Comparison of ENCODE assay signal across 19 cellular contexts in genomic region chr20:46346770-46347169, GRCh38. TPM values are rescaled to one million over a fixed set of nuclear protein-coding genes. Genes with fewer than 3 reads are reported as not detected.
DNase-seq lines count a peak whose midpoint lies in the region; ATAC-seq, FAIRE-seq and TF ChIP-seq lines count a peak whose summit lies in the region.
"Had no signal": no experiment of that assay in that cellular context is flagged by ENCODE, and none has a peak within 500 bp of the region (broad histone marks: within the 10 kb centered on the region; RNA-seq: fewer than 3 reads in every experiment).

No MANE protein-coding gene starts in this region.

- TF ChIP-seq RAD21 in H1 (IDR thresholded peaks at IDR 0.05 in 1 of 2, conservative IDR thresholded peaks at IDR 0.05 in 1 of 2; ENCODE audit: low read depth in 2 of 2, low read length in 2 of 2): no peak

- H4K20me1 ChIP-seq in H1 (replicated peaks in 1 of 2; ENCODE audit: control insufficient read depth in 1 of 2, insufficient read depth in 2 of 2, low read length in 2 of 2) (peaks cover 7% of the 10 kb centered on the region in 2 experiments), GM23338 (replicated peaks; ENCODE audit: insufficient read depth) (no peaks in the 10 kb centered on the region; the same call in 1 of the 2 replicates)

- TSS peak; percentile 53 for BruUV-seq in Panc1 (replicated peaks; lab: Mats Ljungman, UMichigan)

- peak overlapping the region; percentile 42 for H3K27ac Mint-ChIP-seq in CD4-positive, alpha-beta T cell
- no peak overlapping the region for H3K27ac Mint-ChIP-seq in GM23338
- H3K27ac Mint-ChIP-seq in type B pancreatic cell: no peak overlapping the region
- H3K27ac Mint-ChIP-seq: CD14-positive monocyte had no signal

- H2AFZ ChIP-seq in H1 (ENCODE audit: low read length) (no peak overlapping the region), GM23338 (no peak overlapping the region)

- no peaks in the 10 kb centered on the region for H3K36me3 ChIP-seq in BE2C
- H3K36me3 ChIP-seq in Panc1 (ENCODE audit: control insufficient read depth, insufficient read depth, low read length): no peaks in the 10 kb centered on the region
- 0 out of 8 replicates have a peak, but pooled peaks cover 0 to under 1% (median 0%) of the 10 kb centered on the region in 4 experiments for H3K36me3 ChIP-seq in H1 (ENCODE audit: control insufficient read depth in 2 of 4, insufficient read depth in 4 of 4, low read length in 3 of 4)
- no peaks in the 10 kb centered on the region for H3K36me3 ChIP-seq in GM23338 (ENCODE audit: insufficient read depth)

- H3K4me1 ChIP-seq in BE2C: peaks cover 27% of the 10 kb centered on the region
- H3K4me1 ChIP-seq in Panc1 (ENCODE audit: control insufficient read depth, insufficient read depth, low read length): no peaks in the 10 kb centered on the region; the same call in 1 of the 2 replicates
- H3K4me1 ChIP-seq in H1 (replicated peaks in 1 of 4; ENCODE audit: control insufficient read depth in 3 of 4, insufficient read depth in 4 of 4, low read length in 3 of 4): peaks cover 0 to 28% (median 19%) of the 10 kb centered on the region in 4 experiments; a peak in 6 of 7 replicates
- H3K4me1 ChIP-seq in GM23338 (ENCODE audit: insufficient read depth): peaks cover 17% of the 10 kb centered on the region

- no peaks in the 10 kb centered on the region for H3K79me1 ChIP-seq in H1 (ENCODE audit: low read depth, low read length)

- no peak overlapping the region for H3K9ac ChIP-seq in H1 (replicated peaks in 1 of 4; ENCODE audit: extremely low read depth in 1 of 4, low read depth in 3 of 4, low read length in 3 of 4)

- H3K4me3 ChIP-seq in BE2C (ENCODE audit: low read depth, low read length): no peak overlapping the region
- H3K4me3 ChIP-seq in Panc1 (ENCODE audit: low read depth in 2 of 2, low read length in 2 of 2): no peak overlapping the region
- H3K4me3 ChIP-seq in H1 (ENCODE audit: extremely low read depth in 1 of 4, insufficient read depth in 2 of 4, low read depth in 3 of 4, low read length in 4 of 4): no peak overlapping the region
- no peak overlapping the region for H3K4me3 ChIP-seq in GM23338
- H3K4me3 ChIP-seq: A549 had no signal

- no peak overlapping the region for H4K91ac ChIP-seq in H1 (replicated peaks; ENCODE audit: insufficient read length, low read length)

- peaks cover 34% of the 10 kb centered on the region for H3K36me3 Mint-ChIP-seq in CD4-positive, alpha-beta T cell (ENCODE audit: low read depth)
- H3K36me3 Mint-ChIP-seq in GM23338 (ENCODE audit: low read depth): peaks cover 13% of the 10 kb centered on the region
- H3K36me3 Mint-ChIP-seq in type B pancreatic cell: peaks cover 3% of the 10 kb centered on the region

- no peak overlapping the region for H3K4me3 Mint-ChIP-seq in CD4-positive, alpha-beta T cell
- H3K4me3 Mint-ChIP-seq in GM23338 (no peak overlapping the region), type B pancreatic cell (no peak overlapping the region)
- H3K4me3 Mint-ChIP-seq: CD14-positive monocyte had no signal

- CTCF ChIA-PET in CD4-positive, alpha-beta T cell (lab: Charles Lee): no interaction called here
- CTCF ChIA-PET in Panc1 (lab: Charles Lee): interaction anchor here (0.7 kb wide), 1 partner anchor 215 kb away, joined by 7 read pairs; no protein-coding TSS in a partner anchor
- CTCF ChIA-PET in H1 (lab: Charles Lee; ENCODE audit: partially characterized antibody): interaction anchor here (0.5 to 10.9 kb wide), 11 partner anchors 14 to 219 kb away, joined by 3 to 214 read pairs (median 3); partner anchors contain the start of gene CDH22

- TF ChIP-seq CTCF in BE2C (IDR thresholded peaks at IDR 0.05; ENCODE audit: low read depth, low read length): no peak
- TF ChIP-seq CTCF in CD4-positive, alpha-beta T cell (IDR thresholded peaks at IDR 0.05): no peak
- no peak for TF ChIP-seq CTCF in Panc1 (IDR thresholded peaks at IDR 0.05)
- no peak for TF ChIP-seq CTCF in H1 (IDR thresholded peaks at IDR 0.05; ENCODE audit: control extremely low read depth in 1 of 3, insufficient read depth in 1 of 3, low read depth in 1 of 3, low read length in 3 of 3)
- no peak for TF ChIP-seq CTCF in GM23338 (conservative IDR thresholded peaks at IDR 0.05; ENCODE audit: low read depth in 2 of 2)
- no peak for TF ChIP-seq CTCF in type B pancreatic cell (conservative IDR thresholded peaks at IDR 0.05)

- H2BK5ac ChIP-seq in H1 (ENCODE audit: low read depth, low read length): no peak overlapping the region

- no peaks in the 10 kb centered on the region for H3K79me2 ChIP-seq in H1 (ENCODE audit: control insufficient read depth in 1 of 2, insufficient read depth in 2 of 2, low read length in 2 of 2)
- H3K79me2 ChIP-seq in GM23338 (replicated peaks; ENCODE audit: insufficient read depth): no peaks in the 10 kb centered on the region

- no peak overlapping the region for H2BK15ac ChIP-seq in H1 (ENCODE audit: low read length)

- H3K4me2 ChIP-seq in H1 (ENCODE audit: insufficient read depth in 1 of 2, low read depth in 2 of 2, low read length in 2 of 2): no peak overlapping the region
- H3K4me2 ChIP-seq in GM23338: no peak overlapping the region
- H3K4me2 ChIP-seq: A549 had no signal

- H3K23ac ChIP-seq in H1 (ENCODE audit: insufficient read length): no peak overlapping the region

- DNase-seq in BE2C (peak; percentile 52), Panc1 (ENCODE audit: low read depth, low spot score) (no peak), H1 (ENCODE audit: low read depth in 1 of 2, low spot score in 2 of 2) (no peak), GM23338 (ENCODE audit: low spot score) (no peak), type B pancreatic cell (ENCODE audit: extremely low spot score, unreplicated experiment) (no peak), T-helper 1 cell (no peak)
- no peak for DNase-seq in CD4-positive, alpha-beta T cell
- DNase-seq: DMS79, Karpas-422 had no signal

- peak overlapping the region; percentile 68; the same call in 1 of the 2 replicates for H2BK12ac ChIP-seq in H1 (ENCODE audit: low read depth, low read length)

- in situ Hi-C loops in Panc1 (cut with HindIII; ENCODE audit: low pct_unique_long_range_greater_than_20kb, low sequenced_read_pairs): no loop called here

- no peak overlapping the region for H2AK5ac ChIP-seq in H1 (ENCODE audit: low read depth, low read length)

- H4K5ac ChIP-seq in H1 (ENCODE audit: insufficient read length, low read depth, low read length): no peak overlapping the region

- no peak overlapping the region for H4K8ac ChIP-seq in H1 (ENCODE audit: extremely low read depth, insufficient read depth, low read length)

- H3K9me3 Mint-ChIP-seq in CD4-positive, alpha-beta T cell: no peaks in the 10 kb centered on the region
- H3K9me3 Mint-ChIP-seq in GM23338 (no peaks in the 10 kb centered on the region), type B pancreatic cell (no peaks in the 10 kb centered on the region)

- no peak overlapping the region for H3K18ac ChIP-seq in H1 (ENCODE audit: extremely low read depth, low read length)

- TF ChIP-seq EP300 in H1 (IDR thresholded peaks at IDR 0.05; ENCODE audit: borderline replicate concordance in 1 of 2, low read depth in 2 of 2, low read length in 2 of 2): no peak

- H3K4ac ChIP-seq in H1 (replicated peaks; ENCODE audit: insufficient read length, low read depth, low read length): no peak overlapping the region

- H3K27ac ChIP-seq in CD4-positive, alpha-beta T cell (ENCODE audit: low read depth, low read length): no peak overlapping the region
- H3K27ac ChIP-seq in Panc1 (ENCODE audit: low read length) (no peak overlapping the region), H1 (ENCODE audit: low read depth, low read length) (no peak overlapping the region), GM23338 (ENCODE audit: low read depth) (no peak overlapping the region)
- H3K27ac ChIP-seq: A549 had no signal

- 89% methylated on average over 8 of the region's 8 CpGs; no CpG with 5 or more reads in 1 of the 2 experiments for WGBS in H1 (ENCODE audit: extremely low coverage in 1 of 2, insufficient coverage in 1 of 2, insufficient read length in 1 of 2, insufficient replicate concordance in 2 of 2, low coverage in 1 of 2, low lambda C conversion rate in 2 of 2, missing lambda C conversion rate in 1 of 2), 2 experiments

- H3K56ac ChIP-seq in H1 (replicated peaks; ENCODE audit: insufficient read length, low read depth, low read length): no peak overlapping the region

- peaks cover 4% of the 10 kb centered on the region; the same call in 1 of the 2 replicates for H3K23me2 ChIP-seq in H1 (ENCODE audit: low read depth, low read length)

- H2BK20ac ChIP-seq in H1 (ENCODE audit: low read length): no peak overlapping the region

- intact Hi-C loops in CD4-positive, alpha-beta T cell (cut with DNase I, micrococcal nuclease): loop anchor here in 1 of 2 experiments (5.0 kb wide), 2 partner anchors 39 to 324 kb away; partner anchors contain the start of gene CDH22
- intact Hi-C loops in Panc1 (cut with micrococcal nuclease; ENCODE audit: unreplicated experiment): no loop called here

- peaks cover 30% of the 10 kb centered on the region for H3K4me1 Mint-ChIP-seq in CD4-positive, alpha-beta T cell (ENCODE audit: low read depth)
- peaks cover 53% of the 10 kb centered on the region for H3K4me1 Mint-ChIP-seq in GM23338
- H3K4me1 Mint-ChIP-seq in type B pancreatic cell (ENCODE audit: unreplicated experiment): peaks cover 29% of the 10 kb centered on the region

- H3K9me3 ChIP-seq in BE2C (no peaks in the 10 kb centered on the region), Panc1 (ENCODE audit: control insufficient read depth, insufficient read depth, low read depth, low read length) (no peaks in the 10 kb centered on the region), H1 (ENCODE audit: insufficient read depth in 2 of 2, low read depth in 1 of 2, low read length in 1 of 2) (no peaks in the 10 kb centered on the region)
- H3K9me3 ChIP-seq in CD4-positive, alpha-beta T cell (ENCODE audit: control insufficient read depth, low read length): no peaks in the 10 kb centered on the region
- H3K9me3 ChIP-seq: A549 had no signal

- H3K27me3 Mint-ChIP-seq in CD4-positive, alpha-beta T cell: no peaks in the 10 kb centered on the region
- peaks cover 28% of the 10 kb centered on the region for H3K27me3 Mint-ChIP-seq in GM23338 (ENCODE audit: insufficient read depth, low read depth, poor library complexity)
- H3K27me3 Mint-ChIP-seq in type B pancreatic cell: peaks cover 26% of the 10 kb centered on the region

- H3K9me2 ChIP-seq in GM23338 (ENCODE audit: insufficient read depth): no peaks in the 10 kb centered on the region

- no peak for FAIRE-seq in H1 (lab: Jason Lieb, UNC)
- FAIRE-seq: A549, GM12892, GM19239, H54 had no signal

- H3K14ac ChIP-seq in H1 (ENCODE audit: insufficient read length): no peak overlapping the region

- H2BK120ac ChIP-seq in H1 (replicated peaks; ENCODE audit: low read depth, low read length): no peak overlapping the region

- TF ChIP-seq POLR2A in H1 (IDR thresholded peaks at IDR 0.05; ENCODE audit: control extremely low read depth in 1 of 2, low read depth in 2 of 2, low read length in 2 of 2): no peak

- H3K27me3 ChIP-seq in BE2C: no peaks in the 10 kb centered on the region
- peaks cover 3% of the 10 kb centered on the region for H3K27me3 ChIP-seq in CD4-positive, alpha-beta T cell (ENCODE audit: control insufficient read depth, insufficient read depth, low read length)
- 0 out of 2 replicates have a peak, but pooled peaks cover 3% of the 10 kb centered on the region for H3K27me3 ChIP-seq in Panc1 (ENCODE audit: control insufficient read depth, insufficient read depth, low read length)
- H3K27me3 ChIP-seq in H1 (replicated peaks in 1 of 4; ENCODE audit: control insufficient read depth in 3 of 4, extremely low read depth in 1 of 4, insufficient read depth in 3 of 4, low read length in 3 of 4): peaks cover 0 to 10% (median 6%) of the 10 kb centered on the region in 4 experiments; a peak in 5 of 7 replicates
- H3K27me3 ChIP-seq in GM23338 (ENCODE audit: insufficient read depth): peaks cover 9% of the 10 kb centered on the region; the same call in 1 of the 2 replicates

- ATAC-seq in CD4-positive, alpha-beta T cell (ENCODE audit: poor library complexity): no peak
- ATAC-seq in Panc1 (no peak), GM23338 (no peak), GM21526 (IDR thresholded peaks at IDR 0.05; ENCODE audit: low FRiP score, unreplicated experiment) (no peak)
- ATAC-seq: A549 had no signal

- H3F3A ChIP-seq in GM23338 (replicated peaks; ENCODE audit: low read depth): 0 out of 2 replicates have a peak, but pooled peaks cover 2% of the 10 kb centered on the region

- POLR2A ChIA-PET in CD4-positive, alpha-beta T cell (lab: Charles Lee): no interaction called here
- POLR2A ChIA-PET in Panc1 (lab: Charles Lee) (no interaction called here), H1 (lab: Charles Lee; ENCODE audit: partially characterized antibody) (interaction anchor here (1.1 to 2.2 kb wide), 5 partner anchors 9 to 218 kb away, joined by 3 to 10 read pairs (median 3); no protein-coding TSS in a partner anchor)

RNA-seq across cellular contexts. Expression of gene CDH22, which starts 38.5 kb away (rescaled TPM):
- 0.54 TPM for polyA plus RNA-seq in BE2C (2012; ENCODE audit: insufficient read depth, insufficient read length, low read depth)
- not detected for total RNA-seq in CD4-positive, alpha-beta T cell
- total RNA-seq in Panc1 (2021; ENCODE audit: unreplicated experiment): not detected
- polyA plus RNA-seq in Panc1 (2012; ENCODE audit: insufficient read length): not detected
- total RNA-seq in H1 (2021; fragmentation: NEBNext Ultra II Directional; extraction: Animal tissue kit (Norgen Biotek cat#: 25700)): 0.39 and 0.46 TPM in 2 replicates
- polyA plus RNA-seq in H1 (2011; rRNA removed): 0.31 and 0.35 TPM in 2 replicates
- 0.21 TPM for polyA plus RNA-seq in H1 (2011; cell fraction: cytosol; rRNA removed)
- polyA plus RNA-seq in H1 (2011; cell fraction: nucleus; rRNA removed): 0.48 TPM
- 0.16 to 0.66 TPM (median 0.48 TPM) in 3 of 4 replicates, not detected in the other for polyA plus RNA-seq in H1 (2012, experiment 1 of 2)
- polyA plus RNA-seq in H1 (2012, experiment 2 of 2): 0.14 TPM
- polyA plus RNA-seq in H1 (2013, experiment 1 of 2): 0.12 TPM
- 0.15 TPM for polyA plus RNA-seq in H1 (2013, experiment 2 of 2)
- polyA minus RNA-seq in H1 (2011; rRNA and poly(A)+ RNA removed): 0.16 and 0.34 TPM in 2 replicates
- not detected for polyA minus RNA-seq in H1 (2011; cell fraction: cytosol; rRNA and poly(A)+ RNA removed)
- 0.70 TPM for polyA minus RNA-seq in H1 (2011; cell fraction: nucleus; rRNA and poly(A)+ RNA removed)
- 0.10 and 0.31 TPM in 2 replicates for total RNA-seq in GM23338 (2014; rRNA removed; shearing (Covaris generic))
- polyA plus RNA-seq in GM23338 (2016; fragmentation: Nextera tagmentation; extraction: Ambion mirVana): 0.08 and 0.16 TPM in 2 replicates
- 1.3 and 1.8 TPM in 2 replicates for total RNA-seq in type B pancreatic cell (ENCODE audit: low replicate concordance)
- total RNA-seq: G401, HT1080 had no signal
- polyA plus RNA-seq: A549, AG04450, BJ, CD14-positive monocyte had no signal

RNA-seq across cellular contexts. Expression of gene ELMO2, which starts 59.6 kb away (rescaled TPM):
- polyA plus RNA-seq in BE2C (2012; ENCODE audit: insufficient read depth, insufficient read length, low read depth): 29.6 TPM
- 10 to 100 TPM; 85.6 TPM for total RNA-seq in CD4-positive, alpha-beta T cell
- total RNA-seq in Panc1 (2021; ENCODE audit: unreplicated experiment) (40.4 TPM), type B pancreatic cell (ENCODE audit: low replicate concordance) (35.1 and 49.1 TPM in 2 replicates)
- 29.1 TPM for polyA plus RNA-seq in Panc1 (2012; ENCODE audit: insufficient read length)
- total RNA-seq in H1 (2021; fragmentation: NEBNext Ultra II Directional; extraction: Animal tissue kit (Norgen Biotek cat#: 25700)): 31.1 and 39.7 TPM in 2 replicates
- polyA plus RNA-seq in H1 (2011; rRNA removed) (34.3 and 35.6 TPM in 2 replicates), GM23338 (2016; fragmentation: Nextera tagmentation; extraction: Ambion mirVana) (13.8 and 15.1 TPM in 2 replicates)
- 31.1 TPM for polyA plus RNA-seq in H1 (2011; cell fraction: cytosol; rRNA removed)
- polyA plus RNA-seq in H1 (2011; cell fraction: nucleus; rRNA removed): 70.5 TPM
- polyA plus RNA-seq in H1 (2012, experiment 1 of 2): 24.7 to 27.5 TPM (median 25.8 TPM) in 4 replicates
- polyA plus RNA-seq in H1 (2012, experiment 2 of 2): 12.8 TPM
- 16.7 TPM for polyA plus RNA-seq in H1 (2013, experiment 1 of 2)
- 15.7 TPM for polyA plus RNA-seq in H1 (2013, experiment 2 of 2)
- 62.0 and 68.2 TPM in 2 replicates for polyA minus RNA-seq in H1 (2011; rRNA and poly(A)+ RNA removed)
- 22.8 TPM for polyA minus RNA-seq in H1 (2011; cell fraction: cytosol; rRNA and poly(A)+ RNA removed)
- 38.0 TPM for polyA minus RNA-seq in H1 (2011; cell fraction: nucleus; rRNA and poly(A)+ RNA removed)
- 34.8 and 44.1 TPM in 2 replicates for total RNA-seq in GM23338 (2014; rRNA removed; shearing (Covaris generic))
